Comparison of ENCODE assay signal across 11 cellular contexts in the genomic region with DNA sequence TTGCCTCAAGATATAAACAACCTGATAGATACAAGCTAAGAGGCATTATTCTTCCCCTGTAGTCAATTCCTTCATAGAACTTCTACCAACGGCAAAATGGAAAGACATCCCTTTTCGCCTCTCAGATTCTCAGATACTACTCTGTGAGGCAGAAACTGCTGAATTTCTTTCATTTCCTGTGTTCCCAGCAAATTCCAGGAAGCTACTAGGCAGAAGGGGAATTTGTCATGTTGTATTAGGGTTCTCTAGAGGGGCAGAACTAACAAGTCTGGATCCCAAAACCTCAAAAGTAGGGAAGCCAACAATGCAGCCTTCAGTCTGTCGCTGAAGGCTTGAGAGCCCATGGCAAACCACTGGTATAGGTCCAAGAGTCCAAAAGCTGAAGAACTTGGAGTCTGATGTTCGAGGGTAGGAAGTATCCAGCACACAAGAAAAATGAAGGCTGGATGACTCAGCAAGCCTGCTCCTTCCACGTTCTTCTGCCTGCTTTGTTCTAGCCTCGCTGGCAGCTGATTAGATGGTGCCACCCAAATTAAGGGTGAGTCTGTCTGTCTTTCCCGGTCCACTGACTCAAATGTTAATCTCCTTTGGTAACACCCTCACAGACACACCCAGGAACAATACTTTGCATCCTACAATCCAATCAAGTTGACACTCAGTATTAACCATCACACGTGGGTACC. TPM values are rescaled to one million over a fixed set of nuclear protein-coding genes. Genes with fewer than 3 reads are reported as not detected.
DNase-seq lines count a peak whose midpoint lies in the region; ATAC-seq, FAIRE-seq and TF ChIP-seq lines count a peak whose summit lies in the region.
"Had no signal": no experiment of that assay in that cellular context is flagged by ENCODE, and none has a peak within 500 bp of the region (broad histone marks: within the 10 kb centered on the region; RNA-seq: fewer than 3 reads in every experiment).

No MANE protein-coding gene starts in this region.

- POLR2A ChIA-PET in GM10248 (lab: Yijun Ruan, JAX) = no interaction called here

- peak overlapping the region in 3 of 5 donors; percentile 2 to 45 (median 6) for H3K27ac ChIP-seq in stomach
- no peak overlapping the region for H3K27ac ChIP-seq in WERI-Rb-1
- H3K27ac ChIP-seq: C4-2B had no signal

- peak; percentile 42 for ATAC-seq in left ventricle myocardium superior
- ATAC-seq: stimulated activated naive B cell treated with anti-CD40 and anti-IgM and Interleukin-4, amounts not matched to agents 10 μg/mL and 1 μg/mL and 100 μg/mL, for 72 hours had no signal

- H3K4me1 ChIP-seq in stomach = peaks cover 0 to 9% (median 3%) of the 10 kb centered on the region in 4 donors

- H3K9me3 ChIP-seq in stomach = no peaks in the 10 kb centered on the region
- no peaks in the 10 kb centered on the region for H3K9me3 ChIP-seq in WERI-Rb-1 (ENCODE audit: severe bottlenecking)

- WGBS in stomach, 5 donors = 48 to 62% (median 60%) methylated on average over 8 of the region's 8 CpGs

- peak; percentile 41 for DNase-seq in LHCN-M2 (ENCODE audit: low read depth)
- peak; percentile 55 for DNase-seq in bronchial epithelial cell (ENCODE audit: low read depth)
- DNase-seq in left ventricle myocardium superior = no peak
- no peak for DNase-seq in stomach
- DNase-seq in Kasumi-1 (lab: John Stamatoyannopoulos, UW) = no peak
- no peak for DNase-seq in WERI-Rb-1
- DNase-seq in GM10248 (ENCODE audit: extremely low spot score) = no peak
- DNase-seq: NCI-H2081 treated with DMSO at 0.1 percent for 48 hours; stimulated activated CD4-positive, alpha-beta T cell treated with anti-CD3 and anti-CD28 coated beads, Interleukin-4, amount 100 ng/mL, for 4 hours; stimulated activated naive B cell treated with anti-CD40 and anti-IgM and Interleukin-4, amounts not matched to agents 10 μg/mL and 1 μg/mL and 100 μg/mL, for 72 hours had no signal

- H3K27me3 ChIP-seq in bronchial epithelial cell (ENCODE audit: control insufficient read depth, insufficient read depth, low read length) = no peaks in the 10 kb centered on the region
- no peaks in the 10 kb centered on the region for H3K27me3 ChIP-seq in stomach
- H3K27me3 ChIP-seq in WERI-Rb-1 (ENCODE audit: insufficient read depth, low read depth, severe bottlenecking) = no peaks in the 10 kb centered on the region

- TF ChIP-seq POLR2A in stomach (IDR thresholded peaks at IDR 0.05) = no peak

- CTCF ChIA-PET in GM10248 (lab: Yijun Ruan, JAX) = interaction anchor here (0.9 to 1.4 kb wide), 2 partner anchors 32 to 430 kb away, joined by 3 read pairs; no protein-coding TSS in a partner anchor

- no peak for TF ChIP-seq CTCF in bronchial epithelial cell (IDR thresholded peaks at IDR 0.05; ENCODE audit: insufficient read depth, low read length, severe bottlenecking)
- TF ChIP-seq CTCF in stomach (IDR thresholded peaks at IDR 0.05) = no peak
- TF ChIP-seq CTCF in WERI-Rb-1 (IDR thresholded peaks at IDR 0.05; ENCODE audit: low read depth, low read length) = no peak
- no peak for TF ChIP-seq CTCF in GM10248 (IDR thresholded peaks at IDR 0.05; ENCODE audit: control extremely low read depth, extremely low read depth, low read depth, missing control alignments)

- TF ChIP-seq EP300 in stomach (IDR thresholded peaks at IDR 0.05) = no peak

- peak; percentile 93 for FAIRE-seq in bronchial epithelial cell (lab: Jason Lieb, UNC)

- intact Hi-C loops in left ventricle myocardium superior (cut with micrococcal nuclease) = no loop called here
- intact Hi-C loops in stomach (cut with DNase I; ENCODE audit: low total_unique reads) = no loop called here

- no peaks in the 10 kb centered on the region for H3K36me3 ChIP-seq in bronchial epithelial cell (ENCODE audit: control insufficient read depth, insufficient read depth, low read length)
- H3K36me3 ChIP-seq in stomach = no peaks in the 10 kb centered on the region
- no peaks in the 10 kb centered on the region for H3K36me3 ChIP-seq in WERI-Rb-1

- H3K4me3 ChIP-seq in bronchial epithelial cell (ENCODE audit: low read depth, low read length) (no peak overlapping the region), stomach (no peak overlapping the region), WERI-Rb-1 (ENCODE audit: low read depth, low read length) (no peak overlapping the region)

RNA-seq across cellular contexts. Expression of gene RNF180, which starts 15.2 kb away (rescaled TPM):
- total RNA-seq in LHCN-M2 (2014; rRNA removed) (1.9 and 3.1 TPM in 2 replicates), bronchial epithelial cell (3.6 and 4.5 TPM in 2 replicates), left ventricle myocardium superior (12.5 TPM), stomach (10 to 100 TPM in 3 of 5 donors, 1 to 10 TPM in 2; 3.5 to 15.4 (median 10.4) TPM)
- 0.44 TPM for polyA plus RNA-seq in LHCN-M2 (2012)
- 1 to 10 TPM; 1.2 to 2.4 (median 2.2) TPM for polyA plus RNA-seq in stomach

Comparison
In these comparisons a context has a peak if more than half of its experiments do, and no peak if none do; other contexts are left out.
1. DNase-seq: peak in LHCN-M2 (single experiment) and bronchial epithelial cell (single experiment); none in left ventricle myocardium superior (single experiment), stomach (single experiment), Kasumi-1 (0 of 2), WERI-Rb-1 (single experiment) and GM10248 (single experiment).